20 cellular contexts compared by ENCODE assay signal in genomic region chr2:231626449-231626848, GRCh38. TPM values are rescaled to one million over a fixed set of nuclear protein-coding genes. Genes with fewer than 3 reads are reported as not detected.
DNase-seq lines count a peak whose midpoint lies in the region; ATAC-seq, FAIRE-seq and TF ChIP-seq lines count a peak whose summit lies in the region.
"Had no signal": no experiment of that assay in that cellular context is flagged by ENCODE, and none has a peak within 500 bp of the region (broad histone marks: within the 10 kb centered on the region; RNA-seq: fewer than 3 reads in every experiment).

No MANE protein-coding gene starts in this region.

- peak overlapping the region; percentile 8 for H3K4me3 Mint-ChIP-seq in type B pancreatic cell
- H3K4me3 Mint-ChIP-seq: CD4-positive, CD25-positive, alpha-beta regulatory T cell had no signal

- POLR2A ChIA-PET in PC-3 (lab: Charles Lee; ENCODE audit: unreplicated experiment): no interaction called here

- H3K4me1 ChIP-seq in PC-3 (ENCODE audit: insufficient read depth, low read length) (peaks cover 13% of the 10 kb centered on the region), mucosa of descending colon (ENCODE audit: low read depth) (no peaks in the 10 kb centered on the region), mesenchymal stem cell (ENCODE audit: control insufficient read depth, insufficient read depth, low read depth, low read length) (peaks cover 3% of the 10 kb centered on the region)
- H3K4me1 ChIP-seq: HAP-1 had no signal

- H3K18ac ChIP-seq in mesenchymal stem cell (ENCODE audit: low read depth in 1 of 2, low read length in 2 of 2): no peak overlapping the region

- H4K91ac ChIP-seq in mesenchymal stem cell (ENCODE audit: low read length): no peak overlapping the region

- H3K79me2 ChIP-seq in PC-3 (ENCODE audit: low read length): no peaks in the 10 kb centered on the region

- H3K27ac ChIP-seq in PC-3 (ENCODE audit: low read length): no peak overlapping the region
- H3K27ac ChIP-seq in mesenchymal stem cell (ENCODE audit: low read length, poor library complexity, severe bottlenecking): no peak overlapping the region

- no peak overlapping the region for H3K4me3 ChIP-seq in PC-3 (ENCODE audit: low read length)
- no peak overlapping the region for H3K4me3 ChIP-seq in bronchial epithelial cell (ENCODE audit: low read depth, low read length)
- no peak overlapping the region for H3K4me3 ChIP-seq in mucosa of descending colon
- no peak overlapping the region for H3K4me3 ChIP-seq in mesenchymal stem cell (ENCODE audit: insufficient read depth in 1 of 2, low read depth in 1 of 2, low read length in 2 of 2)
- H3K4me3 ChIP-seq: BLaER1 treated with 17β-estradiol and CSF1 and Interleukin-3, amounts not matched to agents 10 nM and 100 nM; HAP-1 had no signal

- intact Hi-C loops in PC-3 (cut with micrococcal nuclease) (no loop called here), mucosa of descending colon (cut with DNase I, micrococcal nuclease) (no loop called here)

- H2BK15ac ChIP-seq in mesenchymal stem cell (ENCODE audit: low read depth, poor library complexity, severe bottlenecking): no peak overlapping the region

- no peaks in the 10 kb centered on the region for H3K27me3 ChIP-seq in PC-3 (ENCODE audit: low read length)
- H3K27me3 ChIP-seq in bronchial epithelial cell (ENCODE audit: control insufficient read depth, insufficient read depth, low read length): no peaks in the 10 kb centered on the region
- H3K27me3 ChIP-seq in mesenchymal stem cell (ENCODE audit: control insufficient read depth in 1 of 2, insufficient read depth in 1 of 2, low read length in 2 of 2): no peaks in the 10 kb centered on the region
- H3K27me3 ChIP-seq: BLaER1 treated with 17β-estradiol and CSF1 and Interleukin-3, amounts not matched to agents 10 nM and 100 nM had no signal

- TF ChIP-seq CTCF in PC-3 (conservative IDR thresholded peaks at IDR 0.05; ENCODE audit: low read depth, low read length): no peak
- no peak for TF ChIP-seq CTCF in bronchial epithelial cell (IDR thresholded peaks at IDR 0.05; ENCODE audit: insufficient read depth, low read length, severe bottlenecking)
- TF ChIP-seq CTCF in mucosa of descending colon (IDR thresholded peaks at IDR 0.05): no peak
- no peak for TF ChIP-seq CTCF in type B pancreatic cell (conservative IDR thresholded peaks at IDR 0.05)

- H3K4ac ChIP-seq in mesenchymal stem cell (ENCODE audit: low read depth in 1 of 2, low read length in 2 of 2): no peak overlapping the region

- no peak overlapping the region for H3K9ac ChIP-seq in PC-3 (ENCODE audit: low read length)
- H3K9ac ChIP-seq in mesenchymal stem cell (ENCODE audit: low read length): no peak overlapping the region
- H3K9ac ChIP-seq: BLaER1 treated with 17β-estradiol and CSF1 and Interleukin-3, amounts not matched to agents 10 nM and 100 nM had no signal

- no peaks in the 10 kb centered on the region for H3K36me3 Mint-ChIP-seq in type B pancreatic cell
- H3K36me3 Mint-ChIP-seq: CD4-positive, CD25-positive, alpha-beta regulatory T cell had no signal

- ATAC-seq in PC-3 (peak; percentile 55), mucosa of descending colon (peak; percentile 71), GM18867 (IDR thresholded peaks at IDR 0.05; ENCODE audit: unreplicated experiment) (no peak)
- no peak for ATAC-seq in activated CD4-positive, CD25-positive, alpha-beta regulatory T cell treated with anti-CD3 and anti-CD28 coated beads, Interleukin-2, amount 50 U/mL, for 24 hours

- H3K9me3 ChIP-seq in PC-3 (ENCODE audit: low read length) (no peaks in the 10 kb centered on the region), mucosa of descending colon (no peaks in the 10 kb centered on the region), mesenchymal stem cell (ENCODE audit: control insufficient read depth, low read length) (no peaks in the 10 kb centered on the region)
- H3K9me3 ChIP-seq: HAP-1 had no signal

- no peaks in the 10 kb centered on the region for H3K36me3 ChIP-seq in PC-3 (ENCODE audit: low read depth, low read length)
- H3K36me3 ChIP-seq in bronchial epithelial cell (ENCODE audit: control insufficient read depth, insufficient read depth, low read length): no peaks in the 10 kb centered on the region
- H3K36me3 ChIP-seq in mucosa of descending colon (ENCODE audit: low read depth): no peaks in the 10 kb centered on the region
- H3K36me3 ChIP-seq in mesenchymal stem cell (ENCODE audit: control insufficient read depth in 1 of 2, insufficient read depth in 2 of 2, low read depth in 1 of 2, low read length in 2 of 2): no peaks in the 10 kb centered on the region
- H3K36me3 ChIP-seq: BLaER1 treated with 17β-estradiol and CSF1 and Interleukin-3, amounts not matched to agents 10 nM and 100 nM; HAP-1 had no signal

- no peak overlapping the region for H2AK5ac ChIP-seq in mesenchymal stem cell (ENCODE audit: low read length, severe bottlenecking)

- no peaks in the 10 kb centered on the region for H3K27me3 Mint-ChIP-seq in type B pancreatic cell
- H3K27me3 Mint-ChIP-seq: CD4-positive, CD25-positive, alpha-beta regulatory T cell had no signal

- no peak overlapping the region for H2BK120ac ChIP-seq in mesenchymal stem cell (ENCODE audit: low read depth, low read length)

- peaks cover 12% of the 10 kb centered on the region for H3K4me1 Mint-ChIP-seq in type B pancreatic cell (ENCODE audit: unreplicated experiment)

- H2AFZ ChIP-seq in PC-3 (ENCODE audit: low read length) (no peak overlapping the region), mesenchymal stem cell (ENCODE audit: low read depth, low read length) (no peak overlapping the region)

- H3K4me2 ChIP-seq in PC-3 (ENCODE audit: low read length): peak overlapping the region; percentile 37; the same call in 1 of the 2 replicates
- H3K4me2 ChIP-seq in mesenchymal stem cell (ENCODE audit: low read length, poor library complexity, severe bottlenecking): no peak overlapping the region

- H4K20me1 ChIP-seq in PC-3 (ENCODE audit: low read length): no peaks in the 10 kb centered on the region
- H4K20me1 ChIP-seq: BLaER1 treated with 17β-estradiol and CSF1 and Interleukin-3, amounts not matched to agents 10 nM and 100 nM had no signal

- no peak overlapping the region for H3K23ac ChIP-seq in mesenchymal stem cell (ENCODE audit: low read length in 2 of 2)

- CTCF ChIA-PET in PC-3 (lab: Charles Lee): interaction anchor here (0.7 to 1.4 kb wide), 2 partner anchors 49 to 51 kb away, joined by 4 read pairs; no protein-coding TSS in a partner anchor

- H3K9me2 ChIP-seq in PC-3 (replicated peaks; ENCODE audit: low read length): no peaks in the 10 kb centered on the region

- no TSS peak for BruUV-seq in PC-3 (replicated peaks; lab: Mats Ljungman, UMichigan)

- no peak overlapping the region for H2BK5ac ChIP-seq in mesenchymal stem cell (ENCODE audit: low read depth, low read length, poor library complexity, severe bottlenecking)

- no peak overlapping the region for H4K8ac ChIP-seq in mesenchymal stem cell (ENCODE audit: low read length)

- DNase-seq in PC-3 (peak; percentile 11), bronchial epithelial cell (ENCODE audit: low read depth) (no peak), mucosa of descending colon (no peak), type B pancreatic cell (ENCODE audit: extremely low spot score, unreplicated experiment) (no peak), mesenchymal stem cell (no peak)
- DNase-seq: AML-193; CD4-positive, CD25-positive, alpha-beta regulatory T cell; DMS153; DMS79 treated with DMSO at 0.1 percent for 48 hours; EL; IMR-90 had no signal

- H3F3A ChIP-seq in PC-3 (ENCODE audit: low read length, unreplicated experiment): no peaks in the 10 kb centered on the region

- no peaks in the 10 kb centered on the region for H3K9me3 Mint-ChIP-seq in type B pancreatic cell
- H3K9me3 Mint-ChIP-seq: CD4-positive, CD25-positive, alpha-beta regulatory T cell had no signal

- no peaks in the 10 kb centered on the region for H3K79me1 ChIP-seq in mesenchymal stem cell (replicated peaks; ENCODE audit: low read length, poor library complexity, severe bottlenecking)

- H3K14ac ChIP-seq in mesenchymal stem cell (ENCODE audit: low read length in 2 of 2): no peak overlapping the region

- WGBS in mesenchymal stem cell: 73% methylated on average over 5 of the region's 6 CpGs

- FAIRE-seq in bronchial epithelial cell (lab: Jason Lieb, UNC): peak; percentile 82
- FAIRE-seq: G401.6, GM12892, GM19239, H1 had no signal

- H2BK12ac ChIP-seq in mesenchymal stem cell (ENCODE audit: low read length in 2 of 2): no peak overlapping the region

- H3K27ac Mint-ChIP-seq in type B pancreatic cell: peak overlapping the region; percentile 64
- H3K27ac Mint-ChIP-seq: CD4-positive, CD25-positive, alpha-beta regulatory T cell had no signal

RNA-seq across cellular contexts. Expression of gene TEX44, which starts 33.8 kb away (rescaled TPM):
- not detected in 2 replicates for total RNA-seq in PC-3 (2014; rRNA removed)
- not detected in 2 replicates for total RNA-seq in bronchial epithelial cell
- not detected for total RNA-seq in mucosa of descending colon
- total RNA-seq in type B pancreatic cell (ENCODE audit: low replicate concordance): not detected in 2 replicates
- not detected for polyA plus RNA-seq in mesenchymal stem cell (2013, experiment 1 of 2)
- polyA plus RNA-seq in mesenchymal stem cell (2013, experiment 2 of 2): not detected
- total RNA-seq: CD4-positive, CD25-positive, alpha-beta regulatory T cell; H1; HT-29; IMR-90 had no signal
- polyA plus RNA-seq: CD4-positive, CD25-positive, alpha-beta regulatory T cell; H1; IMR-90 had no signal

Comparison
In these comparisons a context has a peak if more than half of its experiments do, and no peak if none do; other contexts are left out.
1. ATAC-seq: peak in PC-3 (single experiment) and mucosa of descending colon (single experiment); none in activated CD4-positive, CD25-positive, alpha-beta regulatory T cell treated with anti-CD3 and anti-CD28 coated beads, Interleukin-2, amount 50 U/mL, for 24 hours (0 of 2) and GM18867 (single experiment).